8 cellular contexts compared by ENCODE assay signal in the genomic region with DNA sequence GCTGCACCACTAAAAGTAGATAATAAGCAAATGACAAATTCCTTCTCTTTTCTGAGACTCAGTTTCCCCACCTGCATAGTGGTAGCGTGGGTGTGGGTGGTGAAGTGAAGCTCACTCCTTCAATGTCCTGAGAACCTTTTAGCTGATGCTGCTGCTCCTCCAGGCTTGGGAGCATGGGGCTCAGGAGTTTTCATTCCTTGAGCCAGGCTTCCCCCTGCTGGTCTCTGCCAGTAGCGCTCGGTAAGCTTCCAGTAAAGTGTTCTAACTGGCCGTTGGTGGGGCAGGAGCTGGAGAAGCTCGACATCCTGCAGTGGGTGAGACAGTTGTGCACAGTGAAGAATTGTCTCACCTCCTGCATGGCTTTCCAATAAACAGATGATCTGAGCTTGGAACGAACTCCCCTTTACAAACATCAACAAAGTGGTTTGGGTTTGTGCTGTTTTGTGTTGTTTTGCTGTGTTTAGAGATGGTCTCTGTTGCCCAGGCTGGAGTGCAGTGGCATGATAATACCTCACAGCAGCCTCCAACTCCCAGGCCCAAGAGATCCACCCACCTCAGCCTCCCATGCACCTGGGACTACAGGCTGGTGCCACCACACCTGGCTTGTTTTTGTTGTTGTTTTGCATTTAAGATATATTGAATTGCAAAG. TPM values are rescaled to one million over a fixed set of nuclear protein-coding genes. Genes with fewer than 3 reads are reported as not detected.
DNase-seq lines count a peak whose midpoint lies in the region; ATAC-seq and TF ChIP-seq lines count a peak whose summit lies in the region.

No MANE protein-coding gene starts in this region.

- H3K27ac ChIP-seq in tibial nerve, result no peak overlapping the region

- H3K4me1 ChIP-seq in tibial nerve, result no peaks in the 10 kb centered on the region

- no peaks in the 10 kb centered on the region for H3K36me3 ChIP-seq in tibial nerve

- peak; percentile 99 for ATAC-seq in GM21786 (IDR thresholded peaks at IDR 0.05; ENCODE audit: unreplicated experiment)

- no peak overlapping the region for H3K4me3 ChIP-seq in tibial nerve

- TF ChIP-seq POLR2A in tibial nerve (IDR thresholded peaks at IDR 0.05), result no peak

- H3K9me3 ChIP-seq in tibial nerve, result no peaks in the 10 kb centered on the region

- DNase-seq in ELR (ENCODE audit: low read depth) (peak; percentile 87), KG1 (lab: John Stamatoyannopoulos, UW) (peak; percentile 3), RPMI7951 (ENCODE audit: low read depth) (peak; percentile 73), activated T-helper 1 cell treated with Interleukin-2 at 50 U/mL for 16 hours (ENCODE audit: low read depth) (peak; percentile 20), fibroblast of the conjunctiva (ENCODE audit: low read depth) (peak; percentile 71), occipital lobe (lab: John Stamatoyannopoulos, UW) (peak; percentile 76), tibial nerve (ENCODE audit: low spot score in 2 of 2) (peak; percentile 63 to 88)

- 0 to 5% methylated on average over 6 of the region's 6 CpGs for WGBS in tibial nerve, 2 donors

- TF ChIP-seq CTCF in tibial nerve (IDR thresholded peaks at IDR 0.05), result peak; percentile 81 to 90 (median 89)

- no peak for TF ChIP-seq EP300 in tibial nerve (IDR thresholded peaks at IDR 0.05)

- no peaks in the 10 kb centered on the region for H3K27me3 ChIP-seq in tibial nerve

RNA-seq across cellular contexts. Expression of gene SPARC, which starts 34.6 kb away (rescaled TPM):
- total RNA-seq in RPMI7951 (2014; rRNA removed; shearing (Covaris generic)), result 2,339 and 3,437 TPM in 2 replicates
- total RNA-seq in occipital lobe (90.8 TPM), tibial nerve (1,000 to 10,000 TPM in 3 of 4 donors, 100 to 1,000 TPM in 1; 918 to 2,129 (median 1,501) TPM)

Comparison
In these comparisons a context has a peak if more than half of its experiments do, and no peak if none do; other contexts are left out.
1. DNase-seq: peak in every context shown above with its lines; median percentile 87 in ELR; 76 in occipital lobe; 76 in tibial nerve; 73 in RPMI7951; 71 in fibroblast of the conjunctiva; 20 in activated T-helper 1 cell treated with Interleukin-2 at 50 U/mL for 16 hours; 3 in KG1.
2. RNA of gene SPARC, which starts 34.6 kb away (total RNA-seq): 2,339 to 3,437 TPM in RPMI7951 and 918 to 2,129 TPM in tibial nerve; 90.8 TPM in occipital lobe (single experiment); every median in the first group is over 10 times any median in the second.